ENCODE assay signal across 7 cellular contexts in genomic region chr17:44210342-44211192, GRCh38. TPM values are rescaled to one million over a fixed set of nuclear protein-coding genes. Genes with fewer than 3 reads are reported as not detected.
DNase-seq lines count a peak whose midpoint lies in the region; ATAC-seq and TF ChIP-seq lines count a peak whose summit lies in the region.

No MANE protein-coding gene starts in this region.

- peaks cover 13% of the 10 kb centered on the region for H3K4me1 ChIP-seq in mucosa of descending colon (ENCODE audit: low read depth)

- H3K36me3 ChIP-seq in mucosa of descending colon (ENCODE audit: low read depth): no peaks in the 10 kb centered on the region

- peaks cover 12% of the 10 kb centered on the region for H3K4me1 Mint-ChIP-seq in endothelial cell (ENCODE audit: unreplicated experiment)

- no peaks in the 10 kb centered on the region for H3K9me3 ChIP-seq in mucosa of descending colon

- H3K9me3 Mint-ChIP-seq in endothelial cell (ENCODE audit: unreplicated experiment): no peaks in the 10 kb centered on the region

- ATAC-seq in GM18517 (IDR thresholded peaks at IDR 0.05; ENCODE audit: unreplicated experiment) (peak; percentile 65), HG03066 (IDR thresholded peaks at IDR 0.05; ENCODE audit: low read depth, unreplicated experiment) (peak; percentile 50), mucosa of descending colon (peak; percentile 97)

- H3K27me3 Mint-ChIP-seq in endothelial cell (ENCODE audit: unreplicated experiment): peaks cover 23% of the 10 kb centered on the region

- DNase-seq in NCI-H82 treated with DMSO at 0.1 percent for 48 hours (lab: John Stamatoyannopoulos, UW; ENCODE audit: unreplicated experiment) (peak; percentile 79), endothelial cell (ENCODE audit: low spot score) (peak; percentile 96), mucosa of descending colon (peak; percentile 91 to 93 (median 92))
- peak; percentile 81 to 91 (median 84) for DNase-seq in activated CD8-positive, alpha-beta memory T cell treated with anti-CD3 and anti-CD28 coated beads for 48 hours (ENCODE audit: low read depth in 2 of 3, low spot score in 2 of 3)
- DNase-seq in stimulated activated CD8-positive, alpha-beta memory T cell treated with anti-CD3 and anti-CD28 coated beads, Interleukin-4, amount 100 ng/mL, for 24 hours (ENCODE audit: low read depth): peak; percentile 84

- peaks cover 33% of the 10 kb centered on the region for H3K36me3 Mint-ChIP-seq in endothelial cell (ENCODE audit: low read depth, unreplicated experiment)

- H3K4me3 ChIP-seq in mucosa of descending colon: no peak overlapping the region

- peak; percentile 99 for TF ChIP-seq CTCF in endothelial cell (IDR thresholded peaks at IDR 0.05; ENCODE audit: unreplicated experiment)
- peak; percentile 99 for TF ChIP-seq CTCF in mucosa of descending colon (IDR thresholded peaks at IDR 0.05)

- H3K27ac Mint-ChIP-seq in endothelial cell (ENCODE audit: unreplicated experiment): no peak overlapping the region

- intact Hi-C loops in mucosa of descending colon (cut with DNase I, micrococcal nuclease): loop anchor here (5.0 to 10.0 kb wide), 2 partner anchors 107 to 124 kb away; no protein-coding TSS in a partner anchor

- peak overlapping the region; percentile 11 for H3K4me3 Mint-ChIP-seq in endothelial cell (ENCODE audit: unreplicated experiment)

RNA-seq across cellular contexts. Expression of gene UBTF, which starts 8.9 kb away (rescaled TPM):
- total RNA-seq in endothelial cell (ENCODE audit: unreplicated experiment) (63.8 TPM), mucosa of descending colon (10 to 100 TPM; 68.6 to 88.4 (median 73.4) TPM)

RNA-seq across cellular contexts. Expression of gene ATXN7L3, which starts 10.9 kb away (rescaled TPM):
- total RNA-seq in endothelial cell (ENCODE audit: unreplicated experiment) (152 TPM), mucosa of descending colon (10 to 100 TPM; 86.8 to 96.4 (median 89.0) TPM)

RNA-seq across cellular contexts. Expression of gene TMUB2, which starts 23.8 kb away (rescaled TPM):
- total RNA-seq in endothelial cell (ENCODE audit: unreplicated experiment) (39.2 TPM), mucosa of descending colon (10 to 100 TPM; 47.2 to 58.6 (median 49.1) TPM)

RNA-seq across cellular contexts. Expression of gene ASB16, which starts 40.1 kb away (rescaled TPM):
- total RNA-seq in endothelial cell (ENCODE audit: unreplicated experiment) (not detected), mucosa of descending colon (1 to 10 TPM in 1 of 3 donors, under 1 TPM in 1, not detected in 1; 0.29 to 1.7 TPM)

RNA-seq across cellular contexts. Expression of gene SLC4A1, which starts 57.4 kb away (rescaled TPM):
- total RNA-seq in endothelial cell (ENCODE audit: unreplicated experiment): not detected
- total RNA-seq in mucosa of descending colon: not detected
